11 cellular contexts compared by ENCODE assay signal in genomic region chr7:130891254-130892094, GRCh38.
DNase-seq lines count a peak whose midpoint lies in the region; ATAC-seq and TF ChIP-seq lines count a peak whose summit lies in the region.
"Had no signal": no experiment of that assay in that cellular context is flagged by ENCODE, and none has a peak within 500 bp of the region (broad histone marks: within the 10 kb centered on the region; RNA-seq: fewer than 3 reads in every experiment).

No MANE protein-coding gene starts in this region.

- TF ChIP-seq POLR2A in testis (IDR thresholded peaks at IDR 0.05) = no peak

- intact Hi-C loops in activated CD4-positive, alpha-beta T cell treated with anti-CD3 and anti-CD28 coated beads for 36 hours (cut with DNase I, micrococcal nuclease) = loop anchor here in 1 of 2 experiments (10.0 kb wide), 1 partner anchor 53 kb away; no protein-coding TSS in a partner anchor
- intact Hi-C loops in testis (cut with DNase I; ENCODE audit: low total_unique reads) = loop anchor here (10.0 kb wide), 1 partner anchor 213 kb away; no protein-coding TSS in a partner anchor
- intact Hi-C loops in activated naive CD4-positive, alpha-beta T cell treated with anti-CD3 and anti-CD28 coated beads for 36 hours (cut with micrococcal nuclease) = no loop called here

- H3K4me1 ChIP-seq in testis = peaks cover 48% of the 10 kb centered on the region

- H3K27me3 Mint-ChIP-seq in activated CD4-positive, alpha-beta T cell treated with anti-CD3 and anti-CD28 coated beads for 36 hours = no peaks in the 10 kb centered on the region
- peaks cover 4% of the 10 kb centered on the region for H3K27me3 Mint-ChIP-seq in endothelial cell (ENCODE audit: unreplicated experiment)
- H3K27me3 Mint-ChIP-seq in activated naive CD4-positive, alpha-beta T cell treated with anti-CD3 and anti-CD28 coated beads for 36 hours (ENCODE audit: low read depth) = no peaks in the 10 kb centered on the region
- H3K27me3 Mint-ChIP-seq: activated naive CD8-positive, alpha-beta T cell had no signal

- H3K27ac Mint-ChIP-seq in activated CD4-positive, alpha-beta T cell treated with anti-CD3 and anti-CD28 coated beads for 36 hours = peak overlapping the region; percentile 73
- no peak overlapping the region for H3K27ac Mint-ChIP-seq in endothelial cell (ENCODE audit: unreplicated experiment)
- H3K27ac Mint-ChIP-seq in activated naive CD4-positive, alpha-beta T cell treated with anti-CD3 and anti-CD28 coated beads for 36 hours = no peak overlapping the region

- no peak for ATAC-seq in activated CD4-positive, alpha-beta T cell treated with anti-CD3 and anti-CD28 coated beads for 36 hours
- no peak for ATAC-seq in GM18867 (IDR thresholded peaks at IDR 0.05; ENCODE audit: unreplicated experiment)

- H3K27ac ChIP-seq in testis = peak overlapping the region; percentile 81 to 85

- H3K36me3 Mint-ChIP-seq in activated CD4-positive, alpha-beta T cell treated with anti-CD3 and anti-CD28 coated beads for 36 hours (ENCODE audit: low read depth) = peaks cover 84% of the 10 kb centered on the region
- H3K36me3 Mint-ChIP-seq in endothelial cell (ENCODE audit: low read depth, unreplicated experiment) = peaks cover 3% of the 10 kb centered on the region
- H3K36me3 Mint-ChIP-seq in activated naive CD4-positive, alpha-beta T cell treated with anti-CD3 and anti-CD28 coated beads for 36 hours (ENCODE audit: low read depth) = peaks cover 71% of the 10 kb centered on the region

- no peak for TF ChIP-seq CTCF in testis (IDR thresholded peaks at IDR 0.05)
- TF ChIP-seq CTCF in endothelial cell (IDR thresholded peaks at IDR 0.05; ENCODE audit: unreplicated experiment) = no peak

- H3K4me3 Mint-ChIP-seq in activated CD4-positive, alpha-beta T cell treated with anti-CD3 and anti-CD28 coated beads for 36 hours = no peak overlapping the region
- no peak overlapping the region for H3K4me3 Mint-ChIP-seq in endothelial cell (ENCODE audit: unreplicated experiment)
- H3K4me3 Mint-ChIP-seq in activated naive CD4-positive, alpha-beta T cell treated with anti-CD3 and anti-CD28 coated beads for 36 hours = no peak overlapping the region
- H3K4me3 Mint-ChIP-seq: activated naive CD8-positive, alpha-beta T cell had no signal

- H3K27me3 ChIP-seq in testis = no peaks in the 10 kb centered on the region

- 35 to 49% methylated on average over 13 to 15 of the region's 15 CpGs for WGBS in testis, 2 donors

- POLR2A ChIA-PET in activated CD4-positive, alpha-beta T cell treated with anti-CD3 and anti-CD28 coated beads for 36 hours (lab: Charles Lee) = no interaction called here

- no peak overlapping the region for H3K4me3 ChIP-seq in testis

- no peaks in the 10 kb centered on the region for H3K9me3 Mint-ChIP-seq in activated CD4-positive, alpha-beta T cell treated with anti-CD3 and anti-CD28 coated beads for 36 hours (ENCODE audit: low read depth)
- H3K9me3 Mint-ChIP-seq in endothelial cell (ENCODE audit: unreplicated experiment) = no peaks in the 10 kb centered on the region
- H3K9me3 Mint-ChIP-seq in activated naive CD4-positive, alpha-beta T cell treated with anti-CD3 and anti-CD28 coated beads for 36 hours = no peaks in the 10 kb centered on the region

- H3K9me3 ChIP-seq in testis = no peaks in the 10 kb centered on the region

- no peaks in the 10 kb centered on the region for H3K36me3 ChIP-seq in testis (ENCODE audit: low read depth, missing control alignments)

- H3K4me1 Mint-ChIP-seq in activated CD4-positive, alpha-beta T cell treated with anti-CD3 and anti-CD28 coated beads for 36 hours = peaks cover 80% of the 10 kb centered on the region
- H3K4me1 Mint-ChIP-seq in endothelial cell (ENCODE audit: unreplicated experiment) = peaks cover 27% of the 10 kb centered on the region
- H3K4me1 Mint-ChIP-seq in activated naive CD4-positive, alpha-beta T cell treated with anti-CD3 and anti-CD28 coated beads for 36 hours (ENCODE audit: low read depth) = peaks cover 75% of the 10 kb centered on the region

- CTCF ChIA-PET in activated CD4-positive, alpha-beta T cell treated with anti-CD3 and anti-CD28 coated beads for 36 hours (lab: Charles Lee) = interaction anchor here (0.5 to 5.8 kb wide), 3 partner anchors 9 to 28 kb away, joined by 3 to 96 read pairs (median 3); no protein-coding TSS in a partner anchor
- CTCF ChIA-PET in activated naive CD4-positive, alpha-beta T cell treated with anti-CD3 and anti-CD28 coated beads for 36 hours (lab: Charles Lee) = no interaction called here

- peak; percentile 8 for DNase-seq in activated CD4-positive, alpha-beta T cell treated with anti-CD3 and anti-CD28 coated beads for 36 hours
- no peak for DNase-seq in activated CD4-positive, alpha-beta T cell treated with anti-CD3 and anti-CD28 coated beads for 1 hour
- DNase-seq in astrocyte of the hippocampus (ENCODE audit: low read depth, low spot score) (peak; percentile 96), islet precursor cell (peak; percentile 55), testis (peak; percentile 67), endothelial cell (ENCODE audit: low spot score) (no peak)
- no peak for DNase-seq in activated naive CD4-positive, alpha-beta T cell treated with anti-CD3 and anti-CD28 coated beads for 36 hours
- DNase-seq: 8988T, NCI-H2171 treated with DMSO at 0.1 percent for 48 hours had no signal

Comparison
In these comparisons a context has a peak if more than half of its experiments do, and no peak if none do; other contexts are left out.
1. DNase-seq: peak in activated CD4-positive, alpha-beta T cell treated with anti-CD3 and anti-CD28 coated beads for 36 hours (single experiment), astrocyte of the hippocampus (single experiment), islet precursor cell (single experiment) and testis (single experiment); none in activated CD4-positive, alpha-beta T cell treated with anti-CD3 and anti-CD28 coated beads for 1 hour (single experiment), endothelial cell (single experiment) and activated naive CD4-positive, alpha-beta T cell treated with anti-CD3 and anti-CD28 coated beads for 36 hours (single experiment).